Comparison of ENCODE assay signal across 19 cellular contexts in genomic region chr12:81022531-81022930, GRCh38. TPM values are rescaled to one million over a fixed set of nuclear protein-coding genes. Genes with fewer than 3 reads are reported as not detected.
A peak's percentile ranks its signal among the peaks of the same experiment; 100 is the strongest.
DNase-seq lines count a peak whose midpoint lies in the region; ATAC-seq, FAIRE-seq and TF ChIP-seq lines count a peak whose summit lies in the region.
"Had no signal": no experiment of that assay in that cellular context is flagged by ENCODE, and none has a peak within 500 bp of the region (broad histone marks: within the 10 kb centered on the region; RNA-seq: fewer than 3 reads in every experiment).

No MANE protein-coding gene starts in this region.

- H4K20me1 ChIP-seq in astrocyte (ENCODE audit: insufficient read depth, low read length) (no peaks in the 10 kb centered on the region), osteoblast (ENCODE audit: insufficient read depth, low read length) (no peaks in the 10 kb centered on the region)

- H3K27me3 Mint-ChIP-seq in astrocyte (ENCODE audit: low read depth, unreplicated experiment), result no peaks in the 10 kb centered on the region
- no peaks in the 10 kb centered on the region for H3K27me3 Mint-ChIP-seq in activated T-helper 2 cell treated with anti-CD3 and anti-CD28 coated beads, Interferon-gamma antibody, Interleukin-2, Interleukin-4, amounts not matched to agents 10 μg/mL and 5 μg/mL and 100 μg/mL, durations not matched to agents 14 hours and 24 hours and 36 hours (ENCODE audit: low read depth)
- H3K27me3 Mint-ChIP-seq: CD4-positive, alpha-beta T cell had no signal

- H3K4me1 ChIP-seq in astrocyte (ENCODE audit: insufficient read depth, low read length) (no peaks in the 10 kb centered on the region), osteoblast (ENCODE audit: insufficient read depth, low read length) (peaks cover 3% of the 10 kb centered on the region), colonic mucosa (no peaks in the 10 kb centered on the region)

- no peak overlapping the region for H3K4me3 Mint-ChIP-seq in astrocyte (ENCODE audit: unreplicated experiment)
- no peak overlapping the region for H3K4me3 Mint-ChIP-seq in activated T-helper 2 cell treated with anti-CD3 and anti-CD28 coated beads, Interferon-gamma antibody, Interleukin-2, Interleukin-4, amounts not matched to agents 10 μg/mL and 5 μg/mL and 100 μg/mL, durations not matched to agents 14 hours and 24 hours and 36 hours (ENCODE audit: low read depth)
- H3K4me3 Mint-ChIP-seq: CD4-positive, alpha-beta T cell had no signal

- no peak overlapping the region for H3K27ac ChIP-seq in astrocyte (ENCODE audit: low read depth, low read length)
- no peak overlapping the region for H3K27ac ChIP-seq in osteoblast (ENCODE audit: low read depth, low read length)
- no peak overlapping the region for H3K27ac ChIP-seq in colonic mucosa

- no peak for ATAC-seq in GM21447 (IDR thresholded peaks at IDR 0.05; ENCODE audit: unreplicated experiment)
- ATAC-seq: PC-3 had no signal

- no peaks in the 10 kb centered on the region for H3K36me3 ChIP-seq in astrocyte (ENCODE audit: insufficient read depth, low read length)
- H3K36me3 ChIP-seq in osteoblast (ENCODE audit: insufficient read depth, low read length), result no peaks in the 10 kb centered on the region
- H3K36me3 ChIP-seq in colonic mucosa, result no peaks in the 10 kb centered on the region

- no peaks in the 10 kb centered on the region for H3K79me2 ChIP-seq in astrocyte (ENCODE audit: insufficient read depth, low read length)
- no peaks in the 10 kb centered on the region for H3K79me2 ChIP-seq in osteoblast (ENCODE audit: insufficient read depth, low read length)

- H3K4me3 ChIP-seq in AG10803 (ENCODE audit: low read length) (no peak overlapping the region), astrocyte (ENCODE audit: insufficient read depth, low read depth, low read length) (no peak overlapping the region), osteoblast (ENCODE audit: insufficient read depth, low read length) (no peak overlapping the region), colonic mucosa (no peak overlapping the region)

- DNase-seq in AG10803 (ENCODE audit: low read depth) (peak; percentile 3), astrocyte (ENCODE audit: low read depth) (peak; percentile 11), fibroblast of peridontal ligament (ENCODE audit: extremely low read depth) (peak; percentile 86), osteoblast (ENCODE audit: insufficient read length, low spot score, missing footprints) (peak; percentile 39), colonic mucosa (no peak), T1000 (lab: John Stamatoyannopoulos, UW) (no peak)
- DNase-seq in activated T-helper 2 cell treated with anti-CD3 and anti-CD28 coated beads, Interferon-gamma antibody, Interleukin-2, Interleukin-4, amounts not matched to agents 10 μg/mL and 5 μg/mL and 100 μg/mL, durations not matched to agents 14 hours and 24 hours and 36 hours (ENCODE audit: low spot score), result no peak
- DNase-seq: CD4-positive, alpha-beta T cell; KG1; NCI-H1417 treated with DMSO at 0.1 percent for 48 hours; NCI-H1930; NCI-H524 treated with DMSO at 0.1 percent for 48 hours; PC-3; RPMI8226 had no signal

- H3K9me3 ChIP-seq in astrocyte (ENCODE audit: insufficient read depth, low read depth, low read length) (no peaks in the 10 kb centered on the region), osteoblast (ENCODE audit: low read depth, low read length) (no peaks in the 10 kb centered on the region), colonic mucosa (no peaks in the 10 kb centered on the region)

- no peaks in the 10 kb centered on the region for H3K9me3 Mint-ChIP-seq in astrocyte (ENCODE audit: unreplicated experiment)
- no peaks in the 10 kb centered on the region for H3K9me3 Mint-ChIP-seq in activated T-helper 2 cell treated with anti-CD3 and anti-CD28 coated beads, Interferon-gamma antibody, Interleukin-2, Interleukin-4, amounts not matched to agents 10 μg/mL and 5 μg/mL and 100 μg/mL, durations not matched to agents 14 hours and 24 hours and 36 hours
- H3K9me3 Mint-ChIP-seq: CD4-positive, alpha-beta T cell had no signal

- no peak overlapping the region for H3K27ac Mint-ChIP-seq in astrocyte (ENCODE audit: unreplicated experiment)
- H3K27ac Mint-ChIP-seq in activated T-helper 2 cell treated with anti-CD3 and anti-CD28 coated beads, Interferon-gamma antibody, Interleukin-2, Interleukin-4, amounts not matched to agents 10 μg/mL and 5 μg/mL and 100 μg/mL, durations not matched to agents 14 hours and 24 hours and 36 hours, result no peak overlapping the region
- H3K27ac Mint-ChIP-seq: CD4-positive, alpha-beta T cell had no signal

- H3K27me3 ChIP-seq in astrocyte (ENCODE audit: insufficient read depth, low read length) (no peaks in the 10 kb centered on the region), osteoblast (ENCODE audit: insufficient read depth, low read length) (no peaks in the 10 kb centered on the region), colonic mucosa (no peaks in the 10 kb centered on the region)

- H3K9ac ChIP-seq in astrocyte (ENCODE audit: low read length) (no peak overlapping the region), colonic mucosa (ENCODE audit: low read depth in 2 of 2, low read length in 2 of 2) (no peak overlapping the region)

- H3K4me1 Mint-ChIP-seq in astrocyte (ENCODE audit: low read depth, unreplicated experiment), result no peaks in the 10 kb centered on the region
- no peaks in the 10 kb centered on the region for H3K4me1 Mint-ChIP-seq in activated T-helper 2 cell treated with anti-CD3 and anti-CD28 coated beads, Interferon-gamma antibody, Interleukin-2, Interleukin-4, amounts not matched to agents 10 μg/mL and 5 μg/mL and 100 μg/mL, durations not matched to agents 14 hours and 24 hours and 36 hours (ENCODE audit: low read depth)

- H2AFZ ChIP-seq in astrocyte (ENCODE audit: low read depth, low read length) (no peak overlapping the region), osteoblast (ENCODE audit: low read length) (no peak overlapping the region)

- H3K36me3 Mint-ChIP-seq in astrocyte (ENCODE audit: low read depth, unreplicated experiment), result no peaks in the 10 kb centered on the region
- no peaks in the 10 kb centered on the region for H3K36me3 Mint-ChIP-seq in activated T-helper 2 cell treated with anti-CD3 and anti-CD28 coated beads, Interferon-gamma antibody, Interleukin-2, Interleukin-4, amounts not matched to agents 10 μg/mL and 5 μg/mL and 100 μg/mL, durations not matched to agents 14 hours and 24 hours and 36 hours (ENCODE audit: low read depth)

- intact Hi-C loops in colonic mucosa (cut with DNase I), result no loop called here
- intact Hi-C loops in activated T-helper 2 cell treated with anti-CD3 and anti-CD28 coated beads, Interferon-gamma antibody, Interleukin-2, Interleukin-4, amounts not matched to agents 10 μg/mL and 5 μg/mL and 100 μg/mL, durations not matched to agents 14 hours and 24 hours and 36 hours (cut with micrococcal nuclease), result no loop called here

- FAIRE-seq in astrocyte (lab: Jason Lieb, UNC), result no peak
- FAIRE-seq: A204.1, GM12891, H1 had no signal

- TF ChIP-seq CTCF in AG10803 (conservative IDR thresholded peaks at IDR 0.05; ENCODE audit: low read length), result no peak
- no peak for TF ChIP-seq CTCF in astrocyte (IDR thresholded peaks at IDR 0.05; ENCODE audit: insufficient read depth, low read depth, low read length)
- TF ChIP-seq CTCF in osteoblast (IDR thresholded peaks at IDR 0.05; ENCODE audit: extremely low read depth, low read depth, low read length), result no peak
- TF ChIP-seq CTCF in colonic mucosa (IDR thresholded peaks at IDR 0.05), result no peak

- no peak overlapping the region for H3K4me2 ChIP-seq in astrocyte (ENCODE audit: low read length)
- H3K4me2 ChIP-seq in osteoblast (ENCODE audit: insufficient read depth, low read length), result no peak overlapping the region

RNA-seq across cellular contexts. Expression of gene ACSS3, which starts 55.3 kb away (rescaled TPM):
- 13.9 and 16.8 TPM in 2 replicates for total RNA-seq in astrocyte
- total RNA-seq in osteoblast, result 22.4 and 35.4 TPM in 2 replicates
- total RNA-seq in colonic mucosa, result 1 to 10 TPM in 1 of 2 donors, under 1 TPM in 1; 0.77 to 1.6 TPM
- not detected in 2 replicates for total RNA-seq in activated T-helper 2 cell treated with anti-CD3 and anti-CD28 coated beads, Interferon-gamma antibody, Interleukin-2, Interleukin-4, amounts not matched to agents 10 μg/mL and 5 μg/mL and 100 μg/mL, durations not matched to agents 14 hours and 24 hours and 36 hours
- total RNA-seq: CD4-positive, alpha-beta T cell; HT-29; PC-3 had no signal

Comparison
In these comparisons a context has a peak if more than half of its experiments do, and no peak if none do; other contexts are left out.
1. DNase-seq: peak in AG10803 (single experiment), astrocyte (single experiment), fibroblast of peridontal ligament (single experiment) and osteoblast (single experiment); none in colonic mucosa (single experiment), T1000 (single experiment) and activated T-helper 2 cell treated with anti-CD3 and anti-CD28 coated beads, Interferon-gamma antibody, Interleukin-2, Interleukin-4, amounts not matched to agents 10 μg/mL and 5 μg/mL and 100 μg/mL, durations not matched to agents 14 hours and 24 hours and 36 hours (single experiment).